9 cellular contexts compared by ENCODE assay signal in genomic region chr3:188339410-188340295, GRCh38.
DNase-seq lines count a peak whose midpoint lies in the region; ATAC-seq and TF ChIP-seq lines count a peak whose summit lies in the region.
"Had no signal": no experiment of that assay in that cellular context is flagged by ENCODE, and none has a peak within 500 bp of the region (broad histone marks: within the 10 kb centered on the region; RNA-seq: fewer than 3 reads in every experiment).

No MANE protein-coding gene starts in this region.

- no peak for TF ChIP-seq CTCF in gastrocnemius medialis (IDR thresholded peaks at IDR 0.05 in 4 of 5, conservative IDR thresholded peaks at IDR 0.05 in 1 of 5)

- H3K4me1 Mint-ChIP-seq in activated CD4-positive, alpha-beta memory T cell treated with anti-CD3 and anti-CD28 coated beads, Interleukin-2, amount 10 ng/mL, durations not matched to agents 7 days and 5 days = peaks cover 18% of the 10 kb centered on the region

- peak overlapping the region; percentile 19 for H3K27ac Mint-ChIP-seq in activated CD4-positive, alpha-beta memory T cell treated with anti-CD3 and anti-CD28 coated beads, Interleukin-2, amount 10 ng/mL, durations not matched to agents 7 days and 5 days

- peak overlapping the region; percentile 16 for H3K4me3 Mint-ChIP-seq in activated CD4-positive, alpha-beta memory T cell treated with anti-CD3 and anti-CD28 coated beads, Interleukin-2, amount 10 ng/mL, durations not matched to agents 7 days and 5 days

- intact Hi-C loops in gastrocnemius medialis (cut with DNase I; ENCODE audit: low total_unique reads) = no loop called here

- no peaks in the 10 kb centered on the region for H3K27me3 ChIP-seq in gastrocnemius medialis
- H3K27me3 ChIP-seq: SJCRH30 had no signal

- peak; percentile 29 for DNase-seq in activated CD4-positive, alpha-beta memory T cell treated with anti-CD3 and anti-CD28 coated beads, Interleukin-2, amount 10 ng/mL, durations not matched to agents 7 days and 5 days
- peak in 1 of 2 donors; percentile 53 for DNase-seq in gastrocnemius medialis
- no peak for DNase-seq in DMS79 (lab: John Stamatoyannopoulos, UW)
- DNase-seq in HT-29 (ENCODE audit: low spot score) = no peak
- DNase-seq: SJCRH30 had no signal

- H3K9me3 ChIP-seq in gastrocnemius medialis = no peaks in the 10 kb centered on the region
- H3K9me3 ChIP-seq: SJCRH30 had no signal

- POLR2A ChIA-PET in activated CD4-positive, alpha-beta memory T cell treated with anti-CD3 and anti-CD28 coated beads, Interleukin-2, amount 10 ng/mL, durations not matched to agents 7 days and 5 days (lab: Charles Lee) = interaction anchor here (1.1 to 2.1 kb wide), 2 partner anchors 20 to 594 kb away, joined by 3 to 5 read pairs; partner anchors contain the start of gene BCL6

- CTCF ChIA-PET in activated CD4-positive, alpha-beta memory T cell treated with anti-CD3 and anti-CD28 coated beads, Interleukin-2, amount 10 ng/mL, durations not matched to agents 7 days and 5 days (lab: Charles Lee) = no interaction called here

- H3K4me3 ChIP-seq in gastrocnemius medialis = no peak overlapping the region
- H3K4me3 ChIP-seq: SJCRH30 had no signal

- H3K4me1 ChIP-seq in gastrocnemius medialis = peaks cover 53 to 56% of the 10 kb centered on the region in 2 donors
- H3K4me1 ChIP-seq: SJCRH30 had no signal

- H3K27ac ChIP-seq in gastrocnemius medialis = peak overlapping the region; percentile 63 to 91 (median 66)
- H3K27ac ChIP-seq: SJCRH30 had no signal

- peaks cover 61% of the 10 kb centered on the region for H3K27me3 Mint-ChIP-seq in activated CD4-positive, alpha-beta memory T cell treated with anti-CD3 and anti-CD28 coated beads, Interleukin-2, amount 10 ng/mL, durations not matched to agents 7 days and 5 days

- H3K36me3 ChIP-seq in gastrocnemius medialis = no peaks in the 10 kb centered on the region
- H3K36me3 ChIP-seq: SJCRH30 had no signal

- ATAC-seq in GM18519 (IDR thresholded peaks at IDR 0.05; ENCODE audit: low FRiP score, unreplicated experiment) (peak; percentile 88), HG02870 (IDR thresholded peaks at IDR 0.05; ENCODE audit: unreplicated experiment) (peak; percentile 97), gastrocnemius medialis (peak; percentile 36 to 38), HG03025 (IDR thresholded peaks at IDR 0.05; ENCODE audit: low FRiP score, unreplicated experiment) (no peak), HG03095 (IDR thresholded peaks at IDR 0.05; ENCODE audit: unreplicated experiment) (no peak)

- in situ Hi-C loops in gastrocnemius medialis (cut with MboI; ENCODE audit: low sequenced_read_pairs in 4 of 4) = loop anchor here in 1 of 4 donors (10.0 kb wide), 1 partner anchor 595 kb away; the partner anchor contains the start of gene BCL6

- no peaks in the 10 kb centered on the region for H3K9me3 Mint-ChIP-seq in activated CD4-positive, alpha-beta memory T cell treated with anti-CD3 and anti-CD28 coated beads, Interleukin-2, amount 10 ng/mL, durations not matched to agents 7 days and 5 days

- peaks cover 30% of the 10 kb centered on the region for H3K36me3 Mint-ChIP-seq in activated CD4-positive, alpha-beta memory T cell treated with anti-CD3 and anti-CD28 coated beads, Interleukin-2, amount 10 ng/mL, durations not matched to agents 7 days and 5 days (ENCODE audit: low read depth)

- peak; percentile 51 to 61 for TF ChIP-seq POLR2A in gastrocnemius medialis (IDR thresholded peaks at IDR 0.05)

Comparison
In these comparisons a context has a peak if more than half of its experiments do, and no peak if none do; other contexts are left out.
1. ATAC-seq: peak in GM18519 (single experiment), HG02870 (single experiment) and gastrocnemius medialis (2 of 2); none in HG03025 (single experiment) and HG03095 (single experiment).